ENCODE assay signal across 17 cellular contexts in the genomic region with DNA sequence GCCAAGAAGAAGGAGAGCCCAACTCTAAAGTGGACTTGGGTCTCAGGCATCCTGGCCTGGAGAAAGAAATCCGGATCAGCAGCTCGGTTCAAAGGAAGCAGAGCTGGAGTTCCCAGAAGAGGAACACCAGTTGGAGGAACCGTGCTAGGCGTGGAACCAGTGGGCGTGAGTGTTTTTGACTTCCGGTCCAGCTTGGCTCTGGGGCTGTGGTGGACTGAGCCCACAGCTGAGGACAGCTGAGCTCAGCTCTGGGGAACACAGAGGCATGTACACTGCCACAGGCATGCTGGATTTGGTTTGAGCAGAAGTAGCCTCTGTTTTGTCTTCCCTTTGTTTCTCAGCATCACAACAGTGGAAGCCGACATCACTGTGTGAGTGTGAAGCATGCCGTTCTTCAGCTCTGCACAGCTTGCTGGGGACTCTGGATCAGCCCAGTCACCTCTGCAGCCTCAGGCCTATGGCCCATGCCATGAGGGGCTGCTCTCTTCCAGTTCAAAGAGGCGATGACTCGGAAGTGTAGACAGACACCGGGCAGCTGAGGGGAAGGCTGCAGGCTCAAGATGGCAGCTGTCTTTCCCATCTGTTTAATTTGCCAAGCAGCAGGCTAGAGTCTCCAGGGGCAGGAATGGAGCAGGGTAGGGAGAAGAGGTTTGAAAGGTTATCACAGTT.
A peak's percentile ranks its signal among the peaks of the same experiment; 100 is the strongest.
DNase-seq lines count a peak whose midpoint lies in the region; ATAC-seq and TF ChIP-seq lines count a peak whose summit lies in the region.
"Had no signal": no experiment of that assay in that cellular context is flagged by ENCODE, and none has a peak within 500 bp of the region (broad histone marks: within the 10 kb centered on the region; RNA-seq: fewer than 3 reads in every experiment).

No MANE protein-coding gene starts in this region.

- DNase-seq in NCI-H1694 (lab: John Stamatoyannopoulos, UW) (peak; percentile 0), NCI-H1694 treated with DMSO at 0.1 percent for 48 hours (lab: John Stamatoyannopoulos, UW) (no peak), glutamatergic neuron (peak; percentile 64), lower lobe of right lung (no peak), upper lobe of right lung (no peak), DMS53 treated with DMSO at 0.1 percent for 48 hours (lab: John Stamatoyannopoulos, UW; ENCODE audit: unreplicated experiment) (no peak), UCSD-AML1 (lab: John Stamatoyannopoulos, UW; ENCODE audit: unreplicated experiment) (no peak)
- DNase-seq: HCEC 1CT, NCI-H1417, NCI-H2029 treated with DMSO at 0.1 percent for 48 hours, NCI-H526 treated with DMSO at 0.1 percent for 48 hours, PC-3 had no signal

- no peaks in the 10 kb centered on the region for H3K27me3 ChIP-seq in lower lobe of right lung (ENCODE audit: low read depth)
- no peaks in the 10 kb centered on the region for H3K27me3 ChIP-seq in upper lobe of right lung
- H3K27me3 ChIP-seq: BLaER1 treated with 17β-estradiol and CSF1 and Interleukin-3, amounts not matched to agents 10 nM and 100 nM had no signal

- peak overlapping the region; percentile 95 for H3K27ac Mint-ChIP-seq in glutamatergic neuron (ENCODE audit: unreplicated experiment)
- H3K27ac Mint-ChIP-seq: IgD-negative memory B cell had no signal

- no peaks in the 10 kb centered on the region for H3K36me3 ChIP-seq in lower lobe of right lung
- H3K36me3 ChIP-seq in upper lobe of right lung: no peaks in the 10 kb centered on the region
- H3K36me3 ChIP-seq: BLaER1 treated with 17β-estradiol and CSF1 and Interleukin-3, amounts not matched to agents 10 nM and 100 nM had no signal

- peak overlapping the region; percentile 72 for H3K4me3 Mint-ChIP-seq in glutamatergic neuron (ENCODE audit: unreplicated experiment)
- H3K4me3 Mint-ChIP-seq: IgD-negative memory B cell had no signal

- H3K27ac ChIP-seq in lower lobe of right lung (no peak overlapping the region), upper lobe of right lung (no peak overlapping the region)
- H3K27ac ChIP-seq: 22Rv1; BLaER1 treated with 17β-estradiol and CSF1 and Interleukin-3, amounts not matched to agents 10 nM and 100 nM had no signal

- H3K4me1 Mint-ChIP-seq in glutamatergic neuron (ENCODE audit: low read depth, unreplicated experiment): peaks cover 17% of the 10 kb centered on the region
- H3K4me1 Mint-ChIP-seq: IgD-negative memory B cell had no signal

- H3K4me3 ChIP-seq in lower lobe of right lung: no peak overlapping the region
- no peak overlapping the region for H3K4me3 ChIP-seq in upper lobe of right lung
- H3K4me3 ChIP-seq: BLaER1 treated with 17β-estradiol and CSF1 and Interleukin-3, amounts not matched to agents 10 nM and 100 nM had no signal

- TF ChIP-seq CTCF in glutamatergic neuron (IDR thresholded peaks at IDR 0.05; ENCODE audit: partially characterized antibody, unreplicated experiment) (no peak), lower lobe of right lung (IDR thresholded peaks at IDR 0.05) (no peak), upper lobe of right lung (IDR thresholded peaks at IDR 0.05) (no peak)

- H3K4me1 ChIP-seq in lower lobe of right lung (no peaks in the 10 kb centered on the region), upper lobe of right lung (no peaks in the 10 kb centered on the region)

- peak; percentile 15 to 17 for ATAC-seq in lower lobe of right lung
- peak; percentile 33 for ATAC-seq in upper lobe of right lung
- no peak for ATAC-seq in GM21381 (IDR thresholded peaks at IDR 0.05; ENCODE audit: unreplicated experiment)
- ATAC-seq: PC-3, SK-N-SH treated with all-trans-retinoic acid at 6 μM for 48 hours had no signal

- H3K9me3 ChIP-seq in lower lobe of right lung: no peaks in the 10 kb centered on the region
- no peaks in the 10 kb centered on the region for H3K9me3 ChIP-seq in upper lobe of right lung

- peaks cover 11% of the 10 kb centered on the region for H3K27me3 Mint-ChIP-seq in glutamatergic neuron (ENCODE audit: unreplicated experiment)

- peaks cover 20% of the 10 kb centered on the region for H3K9me3 Mint-ChIP-seq in glutamatergic neuron (ENCODE audit: unreplicated experiment)

- peaks cover 23% of the 10 kb centered on the region for H3K36me3 Mint-ChIP-seq in glutamatergic neuron (ENCODE audit: unreplicated experiment)

- intact Hi-C loops in lower lobe of right lung (cut with DNase I): no loop called here
- intact Hi-C loops in upper lobe of right lung (cut with DNase I): no loop called here

Comparison
In these comparisons a context has a peak if more than half of its experiments do, and no peak if none do; other contexts are left out.
1. DNase-seq: peak in NCI-H1694 (single experiment) and glutamatergic neuron (single experiment); none in NCI-H1694 treated with DMSO at 0.1 percent for 48 hours (single experiment), lower lobe of right lung (single experiment), upper lobe of right lung (single experiment), DMS53 treated with DMSO at 0.1 percent for 48 hours (single experiment) and UCSD-AML1 (single experiment).